ENCODE assay signal across 8 cellular contexts in genomic region chr16:25110392-25110947, GRCh38. TPM values are rescaled to one million over a fixed set of nuclear protein-coding genes. Genes with fewer than 3 reads are reported as not detected.
DNase-seq lines count a peak whose midpoint lies in the region; ATAC-seq and TF ChIP-seq lines count a peak whose summit lies in the region.

No MANE protein-coding gene starts in this region.

- H3K27ac ChIP-seq in CD4-positive, alpha-beta T cell (ENCODE audit: low read depth, low read length): peak overlapping the region; percentile 32
- no peak overlapping the region for H3K27ac ChIP-seq in thyroid gland

- H3K9me3 Mint-ChIP-seq in CD4-positive, alpha-beta T cell: no peaks in the 10 kb centered on the region
- no peaks in the 10 kb centered on the region for H3K9me3 Mint-ChIP-seq in activated naive CD8-positive, alpha-beta T cell treated with anti-CD3 and anti-CD28 coated beads, Interleukin-2, amount 10 ng/mL, durations not matched to agents 7 days and 5 days

- no peaks in the 10 kb centered on the region for H3K36me3 ChIP-seq in thyroid gland

- H3K4me1 ChIP-seq in thyroid gland: peaks cover 11 to 34% of the 10 kb centered on the region in 2 donors

- no peaks in the 10 kb centered on the region for H3K27me3 ChIP-seq in CD4-positive, alpha-beta T cell (ENCODE audit: control insufficient read depth, insufficient read depth, low read length)
- no peaks in the 10 kb centered on the region for H3K27me3 ChIP-seq in thyroid gland

- POLR2A ChIA-PET in CD4-positive, alpha-beta T cell (lab: Charles Lee): interaction anchor here (1.0 to 7.0 kb wide), 10 partner anchors 17 to 96 kb away, joined by 3 to 68 read pairs (median 13); partner anchors contain the start of gene ARHGAP17
- POLR2A ChIA-PET in activated naive CD8-positive, alpha-beta T cell treated with anti-CD3 and anti-CD28 coated beads, Interleukin-2, amount 10 ng/mL, durations not matched to agents 7 days and 5 days (lab: Charles Lee): interaction anchor here (0.6 to 9.4 kb wide), 8 partner anchors 19 to 382 kb away, joined by 3 to 179 read pairs (median 4); partner anchors contain the start of gene ARHGAP17

- intact Hi-C loops in CD4-positive, alpha-beta T cell (cut with DNase I, micrococcal nuclease): loop anchor here (2.0 to 10.0 kb wide), 5 partner anchors 50 to 568 kb away; partner anchors contain the start of genes ARHGAP17 (in 2 of the 2) and ZKSCAN2 (in 1 of the 2)
- intact Hi-C loops in thyroid gland (cut with DNase I): loop anchor here (10.0 kb wide), 1 partner anchor 114 kb away; no protein-coding TSS in a partner anchor

- peaks cover 25% of the 10 kb centered on the region for H3K36me3 Mint-ChIP-seq in CD4-positive, alpha-beta T cell (ENCODE audit: low read depth)
- no peaks in the 10 kb centered on the region for H3K36me3 Mint-ChIP-seq in activated naive CD8-positive, alpha-beta T cell treated with anti-CD3 and anti-CD28 coated beads, Interleukin-2, amount 10 ng/mL, durations not matched to agents 7 days and 5 days

- no peak for ATAC-seq in CD4-positive, alpha-beta T cell (ENCODE audit: poor library complexity)
- no peak for ATAC-seq in activated naive CD8-positive, alpha-beta T cell treated with anti-CD3 and anti-CD28 coated beads, Interleukin-2, amount 10 ng/mL, durations not matched to agents 7 days and 5 days (ENCODE audit: low read depth)
- no peak for ATAC-seq in HG03469 (IDR thresholded peaks at IDR 0.05; ENCODE audit: unreplicated experiment)

- TF ChIP-seq POLR2A in thyroid gland (IDR thresholded peaks at IDR 0.05): no peak

- no peak for DNase-seq in CD4-positive, alpha-beta T cell
- DNase-seq in LHCN-M2 (ENCODE audit: low read depth) (peak; percentile 5), medulla oblongata (ENCODE audit: extremely low spot score) (peak; percentile 21), thyroid gland (no peak), GM03348 (ENCODE audit: low spot score) (no peak), T-helper 9 cell (no peak)
- no peak for DNase-seq in activated naive CD8-positive, alpha-beta T cell treated with anti-CD3 and anti-CD28 coated beads, Interleukin-2, amount 10 ng/mL, durations not matched to agents 7 days and 5 days

- peak overlapping the region in 2 of 3 donors; percentile 21 to 44 for H3K4me3 ChIP-seq in thyroid gland (replicated peaks in 1 of 3)

- H3K9me3 ChIP-seq in CD4-positive, alpha-beta T cell (ENCODE audit: control insufficient read depth, low read length): no peaks in the 10 kb centered on the region
- no peaks in the 10 kb centered on the region for H3K9me3 ChIP-seq in thyroid gland

- WGBS in thyroid gland, 2 donors: 50 to 51% methylated on average over 7 of the region's 7 CpGs

- CTCF ChIA-PET in CD4-positive, alpha-beta T cell (lab: Charles Lee): interaction anchor here (1.3 kb wide), 1 partner anchor 55 kb away, joined by 3 read pairs; no protein-coding TSS in a partner anchor

- no peaks in the 10 kb centered on the region for H3K27me3 Mint-ChIP-seq in CD4-positive, alpha-beta T cell
- H3K27me3 Mint-ChIP-seq in activated naive CD8-positive, alpha-beta T cell treated with anti-CD3 and anti-CD28 coated beads, Interleukin-2, amount 10 ng/mL, durations not matched to agents 7 days and 5 days: no peaks in the 10 kb centered on the region

- peaks cover 73% of the 10 kb centered on the region for H3K4me1 Mint-ChIP-seq in CD4-positive, alpha-beta T cell (ENCODE audit: low read depth)
- peaks cover 49% of the 10 kb centered on the region for H3K4me1 Mint-ChIP-seq in activated naive CD8-positive, alpha-beta T cell treated with anti-CD3 and anti-CD28 coated beads, Interleukin-2, amount 10 ng/mL, durations not matched to agents 7 days and 5 days

- peak overlapping the region; percentile 97 for H3K4me3 Mint-ChIP-seq in CD4-positive, alpha-beta T cell
- H3K4me3 Mint-ChIP-seq in activated naive CD8-positive, alpha-beta T cell treated with anti-CD3 and anti-CD28 coated beads, Interleukin-2, amount 10 ng/mL, durations not matched to agents 7 days and 5 days: peak overlapping the region; percentile 95

- peak overlapping the region; percentile 72 for H3K27ac Mint-ChIP-seq in CD4-positive, alpha-beta T cell
- H3K27ac Mint-ChIP-seq in activated naive CD8-positive, alpha-beta T cell treated with anti-CD3 and anti-CD28 coated beads, Interleukin-2, amount 10 ng/mL, durations not matched to agents 7 days and 5 days: peak overlapping the region; percentile 92

- TF ChIP-seq CTCF in CD4-positive, alpha-beta T cell (IDR thresholded peaks at IDR 0.05): no peak
- TF ChIP-seq CTCF in thyroid gland (IDR thresholded peaks at IDR 0.05): no peak

RNA-seq across cellular contexts. Expression of gene LCMT1, which starts 1.1 kb away (rescaled TPM):
- total RNA-seq in CD4-positive, alpha-beta T cell: 10 to 100 TPM; 22.5 to 28.2 TPM
- total RNA-seq in LHCN-M2 (2014; rRNA removed): 36.6 and 40.9 TPM in 2 replicates
- 48.1 TPM for polyA plus RNA-seq in LHCN-M2 (2012)
- 10 to 100 TPM; 37.7 to 42.8 TPM for total RNA-seq in activated naive CD8-positive, alpha-beta T cell treated with anti-CD3 and anti-CD28 coated beads, Interleukin-2, amount 10 ng/mL, durations not matched to agents 7 days and 5 days
- total RNA-seq in thyroid gland: 10 to 100 TPM; 26.8 to 42.6 (median 29.8) TPM

Comparison
In these comparisons a context has a peak if more than half of its experiments do, and no peak if none do; other contexts are left out.
1. DNase-seq: peak in LHCN-M2 (single experiment) and medulla oblongata (single experiment); none in CD4-positive, alpha-beta T cell (0 of 10), activated naive CD8-positive, alpha-beta T cell treated with anti-CD3 and anti-CD28 coated beads, Interleukin-2, amount 10 ng/mL, durations not matched to agents 7 days and 5 days (single experiment), thyroid gland (0 of 2), GM03348 (single experiment) and T-helper 9 cell (single experiment).